In the genomic region with DNA sequence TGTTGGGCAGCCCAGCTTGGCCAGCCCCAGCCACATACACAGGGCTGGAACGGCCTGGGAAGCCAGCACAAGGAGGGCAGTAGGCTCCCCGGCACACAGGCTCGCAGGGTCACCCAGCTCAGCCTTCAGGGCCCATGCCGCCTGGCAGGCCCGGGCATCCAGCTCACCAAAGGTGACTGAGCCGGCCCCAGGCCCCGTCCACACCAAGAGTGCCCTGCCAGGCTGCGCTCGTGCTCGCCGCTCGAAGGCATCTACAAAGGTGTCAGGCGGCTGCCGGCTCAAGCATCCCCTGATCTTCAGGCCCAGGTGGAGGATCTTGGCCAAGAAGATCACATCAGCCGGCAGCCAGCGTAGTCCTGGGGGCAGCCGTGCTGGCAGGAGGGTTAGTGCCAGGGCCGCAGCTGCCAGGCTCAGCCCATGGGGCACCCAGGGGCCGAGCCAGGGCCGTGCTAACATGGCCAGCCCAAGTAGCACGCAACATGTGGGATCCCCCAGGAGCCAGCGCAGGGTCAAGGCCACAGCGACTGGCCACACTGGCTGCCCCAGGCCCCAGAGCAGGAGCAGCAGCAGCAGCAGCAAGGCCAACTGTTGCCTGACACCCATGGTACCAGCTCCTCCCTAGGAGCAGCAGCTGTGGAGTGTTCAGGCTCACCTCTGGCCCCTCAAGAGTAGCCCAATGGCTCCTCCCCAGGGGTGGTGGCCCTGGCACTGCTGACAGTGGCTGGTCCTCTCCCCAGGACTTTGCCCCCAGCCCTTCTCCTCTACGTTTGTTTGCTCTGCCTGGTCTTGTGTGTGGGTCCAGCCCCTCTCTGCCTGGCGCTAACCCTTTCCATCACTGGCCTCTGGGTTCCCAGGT, we compare ENCODE assay signal across 1 cellular context.
TF ChIP-seq lines count a peak whose summit lies in the region.

A gene with protein sequence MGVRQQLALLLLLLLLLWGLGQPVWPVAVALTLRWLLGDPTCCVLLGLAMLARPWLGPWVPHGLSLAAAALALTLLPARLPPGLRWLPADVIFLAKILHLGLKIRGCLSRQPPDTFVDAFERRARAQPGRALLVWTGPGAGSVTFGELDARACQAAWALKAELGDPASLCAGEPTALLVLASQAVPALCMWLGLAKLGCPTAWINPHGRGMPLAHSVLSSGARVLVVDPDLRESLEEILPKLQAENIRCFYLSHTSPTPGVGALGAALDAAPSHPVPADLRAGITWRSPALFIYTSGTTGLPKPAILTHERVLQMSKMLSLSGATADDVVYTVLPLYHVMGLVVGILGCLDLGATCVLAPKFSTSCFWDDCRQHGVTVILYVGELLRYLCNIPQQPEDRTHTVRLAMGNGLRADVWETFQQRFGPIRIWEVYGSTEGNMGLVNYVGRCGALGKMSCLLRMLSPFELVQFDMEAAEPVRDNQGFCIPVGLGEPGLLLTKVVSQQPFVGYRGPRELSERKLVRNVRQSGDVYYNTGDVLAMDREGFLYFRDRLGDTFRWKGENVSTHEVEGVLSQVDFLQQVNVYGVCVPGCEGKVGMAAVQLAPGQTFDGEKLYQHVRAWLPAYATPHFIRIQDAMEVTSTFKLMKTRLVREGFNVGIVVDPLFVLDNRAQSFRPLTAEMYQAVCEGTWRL (minus strand): TSS at position 640 of the 856 bp plus-strand sequence. CDS start 37 bp downstream, at position 603.

TF ChIP-seq in liver, 16 proteins besides CTCF, POLR2A, EP300 and RAD21 (continued from another document):
- TF ChIP-seq, protein P1, sequence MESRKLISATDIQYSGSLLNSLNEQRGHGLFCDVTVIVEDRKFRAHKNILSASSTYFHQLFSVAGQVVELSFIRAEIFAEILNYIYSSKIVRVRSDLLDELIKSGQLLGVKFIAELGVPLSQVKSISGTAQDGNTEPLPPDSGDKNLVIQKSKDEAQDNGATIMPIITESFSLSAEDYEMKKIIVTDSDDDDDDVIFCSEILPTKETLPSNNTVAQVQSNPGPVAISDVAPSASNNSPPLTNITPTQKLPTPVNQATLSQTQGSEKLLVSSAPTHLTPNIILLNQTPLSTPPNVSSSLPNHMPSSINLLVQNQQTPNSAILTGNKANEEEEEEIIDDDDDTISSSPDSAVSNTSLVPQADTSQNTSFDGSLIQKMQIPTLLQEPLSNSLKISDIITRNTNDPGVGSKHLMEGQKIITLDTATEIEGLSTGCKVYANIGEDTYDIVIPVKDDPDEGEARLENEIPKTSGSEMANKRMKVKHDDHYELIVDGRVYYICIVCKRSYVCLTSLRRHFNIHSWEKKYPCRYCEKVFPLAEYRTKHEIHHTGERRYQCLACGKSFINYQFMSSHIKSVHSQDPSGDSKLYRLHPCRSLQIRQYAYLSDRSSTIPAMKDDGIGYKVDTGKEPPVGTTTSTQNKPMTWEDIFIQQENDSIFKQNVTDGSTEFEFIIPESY (IDR thresholded peaks at IDR 0.05) = no peak
- TF ChIP-seq RXRA (IDR thresholded peaks at IDR 0.05) = peak; percentile 83 to 93
- TF ChIP-seq FOXA1 (IDR thresholded peaks at IDR 0.05) = no peak
- TF ChIP-seq JUND (IDR thresholded peaks at IDR 0.05) = peak; percentile 41 to 42
- TF ChIP-seq, protein P2, sequence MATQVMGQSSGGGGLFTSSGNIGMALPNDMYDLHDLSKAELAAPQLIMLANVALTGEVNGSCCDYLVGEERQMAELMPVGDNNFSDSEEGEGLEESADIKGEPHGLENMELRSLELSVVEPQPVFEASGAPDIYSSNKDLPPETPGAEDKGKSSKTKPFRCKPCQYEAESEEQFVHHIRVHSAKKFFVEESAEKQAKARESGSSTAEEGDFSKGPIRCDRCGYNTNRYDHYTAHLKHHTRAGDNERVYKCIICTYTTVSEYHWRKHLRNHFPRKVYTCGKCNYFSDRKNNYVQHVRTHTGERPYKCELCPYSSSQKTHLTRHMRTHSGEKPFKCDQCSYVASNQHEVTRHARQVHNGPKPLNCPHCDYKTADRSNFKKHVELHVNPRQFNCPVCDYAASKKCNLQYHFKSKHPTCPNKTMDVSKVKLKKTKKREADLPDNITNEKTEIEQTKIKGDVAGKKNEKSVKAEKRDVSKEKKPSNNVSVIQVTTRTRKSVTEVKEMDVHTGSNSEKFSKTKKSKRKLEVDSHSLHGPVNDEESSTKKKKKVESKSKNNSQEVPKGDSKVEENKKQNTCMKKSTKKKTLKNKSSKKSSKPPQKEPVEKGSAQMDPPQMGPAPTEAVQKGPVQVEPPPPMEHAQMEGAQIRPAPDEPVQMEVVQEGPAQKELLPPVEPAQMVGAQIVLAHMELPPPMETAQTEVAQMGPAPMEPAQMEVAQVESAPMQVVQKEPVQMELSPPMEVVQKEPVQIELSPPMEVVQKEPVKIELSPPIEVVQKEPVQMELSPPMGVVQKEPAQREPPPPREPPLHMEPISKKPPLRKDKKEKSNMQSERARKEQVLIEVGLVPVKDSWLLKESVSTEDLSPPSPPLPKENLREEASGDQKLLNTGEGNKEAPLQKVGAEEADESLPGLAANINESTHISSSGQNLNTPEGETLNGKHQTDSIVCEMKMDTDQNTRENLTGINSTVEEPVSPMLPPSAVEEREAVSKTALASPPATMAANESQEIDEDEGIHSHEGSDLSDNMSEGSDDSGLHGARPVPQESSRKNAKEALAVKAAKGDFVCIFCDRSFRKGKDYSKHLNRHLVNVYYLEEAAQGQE (IDR thresholded peaks at IDR 0.05) = peak; percentile 96
- TF ChIP-seq GABPA (IDR thresholded peaks at IDR 0.05 in 1 of 2, conservative IDR thresholded peaks at IDR 0.05 in 1 of 2) = peak in 1 of 2 donors; percentile 57
- TF ChIP-seq HNF4G (IDR thresholded peaks at IDR 0.05) = peak; percentile 89
- no peak for TF ChIP-seq FOXA2 (IDR thresholded peaks at IDR 0.05)
- TF ChIP-seq SP1 (IDR thresholded peaks at IDR 0.05) = peak; percentile 98
- TF ChIP-seq, protein P3, sequence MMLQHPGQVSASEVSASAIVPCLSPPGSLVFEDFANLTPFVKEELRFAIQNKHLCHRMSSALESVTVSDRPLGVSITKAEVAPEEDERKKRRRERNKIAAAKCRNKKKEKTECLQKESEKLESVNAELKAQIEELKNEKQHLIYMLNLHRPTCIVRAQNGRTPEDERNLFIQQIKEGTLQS (IDR thresholded peaks at IDR 0.05) = no peak
- TF ChIP-seq, protein P4, sequence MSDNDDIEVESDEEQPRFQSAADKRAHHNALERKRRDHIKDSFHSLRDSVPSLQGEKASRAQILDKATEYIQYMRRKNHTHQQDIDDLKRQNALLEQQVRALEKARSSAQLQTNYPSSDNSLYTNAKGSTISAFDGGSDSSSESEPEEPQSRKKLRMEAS (IDR thresholded peaks at IDR 0.05) = peak; percentile 57
TF ChIP-seq in liver: peak in this region for 11.
